ENCODE assay signal across 8 cellular contexts in genomic region chr4:184163813-184164212, GRCh38. TPM values are rescaled to one million over a fixed set of nuclear protein-coding genes. Genes with fewer than 3 reads are reported as not detected.
DNase-seq lines count a peak whose midpoint lies in the region; ATAC-seq and TF ChIP-seq lines count a peak whose summit lies in the region.

No MANE protein-coding gene starts in this region.

- no peaks in the 10 kb centered on the region for H3K79me2 ChIP-seq in fibroblast of lung (ENCODE audit: control insufficient read depth, insufficient read depth, low read length)

- no peak overlapping the region for H3K4me2 ChIP-seq in fibroblast of lung (ENCODE audit: extremely low read depth, insufficient read depth, low read length)

- no peak overlapping the region for H3K9ac ChIP-seq in fibroblast of lung (ENCODE audit: insufficient read depth, low read length)

- H4K20me1 ChIP-seq in fibroblast of lung (ENCODE audit: control insufficient read depth, extremely low read depth, insufficient read depth, low read length), result no peaks in the 10 kb centered on the region

- H3K4me3 ChIP-seq in fibroblast of lung (replicated peaks in 1 of 4; ENCODE audit: control extremely low read depth in 1 of 4, insufficient read depth in 1 of 4, low read depth in 3 of 4, low read length in 4 of 4), result no peak overlapping the region

- TF ChIP-seq CTCF in fibroblast of lung (conservative IDR thresholded peaks at IDR 0.05 in 1 of 2, IDR thresholded peaks at IDR 0.05 in 1 of 2; ENCODE audit: low read depth in 1 of 2, low read length in 2 of 2), result peak; percentile 52 to 68

- H3K4me1 ChIP-seq in fibroblast of lung (ENCODE audit: control insufficient read depth, extremely low read depth, insufficient read depth, low read length), result no peaks in the 10 kb centered on the region

- H3K9me3 ChIP-seq in fibroblast of lung (ENCODE audit: control insufficient read depth, insufficient read depth, low read depth, low read length), result no peaks in the 10 kb centered on the region

- no peak overlapping the region for H2AFZ ChIP-seq in fibroblast of lung (ENCODE audit: low read length)

- peaks cover 2% of the 10 kb centered on the region for H3K27me3 ChIP-seq in fibroblast of lung (ENCODE audit: control insufficient read depth, insufficient read depth, low read length)

- ATAC-seq in SK-N-SH treated with all-trans-retinoic acid at 6 μM for 48 hours, result peak; percentile 70
- ATAC-seq in HG03108 (IDR thresholded peaks at IDR 0.05; ENCODE audit: unreplicated experiment), result no peak
- no peak for ATAC-seq in GM18511 (IDR thresholded peaks at IDR 0.05; ENCODE audit: unreplicated experiment)

- no peak overlapping the region for H3K27ac ChIP-seq in fibroblast of lung (ENCODE audit: insufficient read depth, low read length)

- DNase-seq in EL (peak; percentile 22), HuH-7.5 (ENCODE audit: low spot score) (peak; percentile 44), fibroblast of lung (ENCODE audit: low read depth in 2 of 2) (peak; percentile 6 to 38), occipital lobe (lab: John Stamatoyannopoulos, UW) (peak; percentile 45), NCI-H1092 treated with DMSO at 0.1 percent for 48 hours (lab: John Stamatoyannopoulos, UW) (no peak)

- H3K36me3 ChIP-seq in fibroblast of lung (ENCODE audit: control insufficient read depth, insufficient read depth, low read length), result no peaks in the 10 kb centered on the region

TF ChIP-seq in SK-N-SH treated with all-trans-retinoic acid at 6 μM for 48 hours, 23 proteins besides CTCF, POLR2A, EP300 and RAD21:
- TF ChIP-seq CREB5 (CRISPR knock-in tag; IDR thresholded peaks at IDR 0.05; ENCODE audit: low read depth), result no peak
- TF ChIP-seq CSRNP3 (CRISPR knock-in tag; IDR thresholded peaks at IDR 0.05), result no peak
- no peak for TF ChIP-seq RARB (CRISPR knock-in tag; IDR thresholded peaks at IDR 0.05)
- TF ChIP-seq, protein P1, sequence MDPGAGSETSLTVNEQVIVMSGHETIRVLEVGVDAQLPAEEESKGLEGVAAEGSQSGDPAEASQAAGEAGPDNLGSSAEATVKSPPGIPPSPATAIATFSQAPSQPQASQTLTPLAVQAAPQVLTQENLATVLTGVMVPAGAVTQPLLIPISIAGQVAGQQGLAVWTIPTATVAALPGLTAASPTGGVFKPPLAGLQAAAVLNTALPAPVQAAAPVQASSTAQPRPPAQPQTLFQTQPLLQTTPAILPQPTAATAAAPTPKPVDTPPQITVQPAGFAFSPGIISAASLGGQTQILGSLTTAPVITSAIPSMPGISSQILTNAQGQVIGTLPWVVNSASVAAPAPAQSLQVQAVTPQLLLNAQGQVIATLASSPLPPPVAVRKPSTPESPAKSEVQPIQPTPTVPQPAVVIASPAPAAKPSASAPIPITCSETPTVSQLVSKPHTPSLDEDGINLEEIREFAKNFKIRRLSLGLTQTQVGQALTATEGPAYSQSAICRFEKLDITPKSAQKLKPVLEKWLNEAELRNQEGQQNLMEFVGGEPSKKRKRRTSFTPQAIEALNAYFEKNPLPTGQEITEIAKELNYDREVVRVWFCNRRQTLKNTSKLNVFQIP (CRISPR knock-in tag; IDR thresholded peaks at IDR 0.05; ENCODE audit: borderline replicate concordance, low read depth), result no peak
- no peak for TF ChIP-seq GLIS3 (CRISPR knock-in tag; IDR thresholded peaks at IDR 0.05)
- no peak for TF ChIP-seq CSDC2 (CRISPR knock-in tag; IDR thresholded peaks at IDR 0.05)
- TF ChIP-seq PPARA (CRISPR knock-in tag; IDR thresholded peaks at IDR 0.05; ENCODE audit: borderline replicate concordance), result no peak
- no peak for TF ChIP-seq ZFP3 (CRISPR knock-in tag; IDR thresholded peaks at IDR 0.05)
- no peak for TF ChIP-seq ZC3H10 (CRISPR knock-in tag; IDR thresholded peaks at IDR 0.05)
- TF ChIP-seq ZNF70 (CRISPR knock-in tag; IDR thresholded peaks at IDR 0.05), result no peak
TF ChIP-seq in SK-N-SH treated with all-trans-retinoic acid at 6 μM for 48 hours: peak in this region for 0.

RNA-seq across cellular contexts. Expression of gene ENPP6, which starts 53.9 kb away (rescaled TPM):
- total RNA-seq in fibroblast of lung, result under 0.01 and 0.17 TPM in 2 replicates
- 0.12 and 0.33 TPM in 2 replicates for polyA plus RNA-seq in fibroblast of lung
- polyA plus RNA-seq in fibroblast of lung (2012), result 0.09 and 0.16 TPM in 2 replicates
- 1.3 TPM in 1 of 2 replicates, not detected in the other for polyA minus RNA-seq in fibroblast of lung (ENCODE audit: low replicate concordance)
- 0.94 TPM for total RNA-seq in occipital lobe
